In the genomic region with DNA sequence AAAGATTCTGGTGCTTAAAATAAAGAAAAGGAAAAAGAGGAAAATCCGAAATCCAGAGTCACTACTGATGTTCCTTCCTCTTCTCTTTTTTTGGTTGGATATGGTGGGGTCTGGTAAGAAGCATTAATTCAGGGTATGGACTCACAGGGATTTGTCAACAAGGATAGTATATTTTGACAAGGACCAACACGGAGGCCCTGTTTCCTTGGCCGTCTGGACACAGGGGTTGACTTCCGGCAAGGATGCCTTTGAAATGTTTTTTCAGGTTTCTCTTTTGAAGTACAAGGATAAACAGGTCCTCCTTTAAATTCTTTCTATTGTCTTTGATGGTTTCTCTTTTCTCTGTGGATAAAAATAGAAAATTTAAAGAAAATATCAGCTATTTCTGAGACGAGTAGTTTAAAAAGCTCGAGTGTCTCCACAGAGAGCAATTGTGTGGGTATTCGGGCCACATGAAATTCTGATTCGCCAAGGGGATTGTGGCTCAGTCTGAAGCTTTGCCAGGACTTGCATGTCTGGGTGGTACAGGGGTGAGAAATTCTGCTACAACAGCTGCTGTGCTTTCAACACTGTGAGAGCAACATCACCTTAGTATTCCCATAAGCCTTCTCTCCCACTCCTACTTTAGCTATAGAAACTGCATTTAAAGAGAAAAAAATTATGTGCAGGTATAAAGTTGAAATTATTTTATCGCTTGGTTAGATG, we compare ENCODE assay signal across 25 cellular contexts.
"Had no signal": no experiment of that assay in that cellular context is flagged by ENCODE, and none has a peak within 500 bp of the region (broad histone marks: within the 10 kb centered on the region; RNA-seq: fewer than 3 reads in every experiment).

No MANE protein-coding gene starts in this region.

- H3K4me3 Mint-ChIP-seq: activated CD4-positive, alpha-beta memory T cell treated with anti-CD3 and anti-CD28 coated beads, Interleukin-2, amount 10 ng/mL, durations not matched to agents 7 days and 5 days; activated CD4-positive, alpha-beta T cell treated with anti-CD3 and anti-CD28 coated beads, Interleukin-2, amount 10 ng/mL, durations not matched to agents 24 days and 14 days; activated CD8-positive, alpha-beta memory T cell treated with anti-CD3 and anti-CD28 coated beads, Interleukin-2, amount 10 ng/mL, durations not matched to agents 7 days and 5 days; mesothelial cell of epicardium; natural killer cell treated with Interleukin-12 subunit alpha and Interleukin-12 subunit beta and Interleukin-15 and Interleukin-18, amount 100 ng/mL, for 72 hours had no signal

- ATAC-seq: activated CD4-positive, CD25-positive, alpha-beta regulatory T cell treated with anti-CD3 and anti-CD28 coated beads, Interleukin-2, amount 50 U/mL, for 24 hours; activated CD8-positive, alpha-beta memory T cell treated with anti-CD3 and anti-CD28 coated beads, Interleukin-2, amount 10 ng/mL, durations not matched to agents 7 days and 5 days; activated naive CD4-positive, alpha-beta T cell treated with anti-CD3 and anti-CD28 coated beads, Interleukin-2, amount 50 U/mL, for 72 hours; left ventricle myocardium superior; natural killer cell treated with Interleukin-12 subunit alpha and Interleukin-12 subunit beta and Interleukin-15 and Interleukin-18, amount 100 ng/mL, for 72 hours; sciatic nerve had no signal

- H3K4me1 ChIP-seq: esophagus muscularis mucosa, spleen, testis, vagina had no signal

- DNase-seq: activated CD4-positive, alpha-beta memory T cell treated with anti-CD3 and anti-CD28 coated beads, Interleukin-2, amount 10 ng/mL, durations not matched to agents 7 days and 5 days; activated CD4-positive, alpha-beta T cell treated with anti-CD3 and anti-CD28 coated beads, Interleukin-2, amount 10 ng/mL, durations not matched to agents 24 days and 14 days; activated CD8-positive, alpha-beta memory T cell treated with anti-CD3 and anti-CD28 coated beads, Interleukin-2, amount 10 ng/mL, durations not matched to agents 7 days and 5 days; activated effector memory CD4-positive, alpha-beta T cell treated with anti-CD3 and anti-CD28 coated beads, Interleukin-2, amount 50 U/mL, for 16 hours; activated T-cell treated with anti-CD3 and anti-CD28 coated beads for 4 hours; aorta; central memory CD4-positive, alpha-beta T cell; effector memory CD4-positive, alpha-beta T cell; glutamatergic neuron; hippocampal formation; left ventricle myocardium superior; mammary epithelial cell; nucleus accumbens; spleen; stimulated activated CD4-positive, alpha-beta T cell treated with anti-CD3 and anti-CD28 coated beads, Interleukin-4, amount 100 ng/mL, for 1 hour; stimulated activated naive CD4-positive, alpha-beta T cell; testis; trophoblast cell had no signal

- H3K27ac Mint-ChIP-seq: activated CD4-positive, alpha-beta memory T cell treated with anti-CD3 and anti-CD28 coated beads, Interleukin-2, amount 10 ng/mL, durations not matched to agents 7 days and 5 days; activated CD4-positive, alpha-beta T cell treated with anti-CD3 and anti-CD28 coated beads, Interleukin-2, amount 10 ng/mL, durations not matched to agents 24 days and 14 days; activated CD8-positive, alpha-beta memory T cell treated with anti-CD3 and anti-CD28 coated beads, Interleukin-2, amount 10 ng/mL, durations not matched to agents 7 days and 5 days; activated naive CD4-positive, alpha-beta T cell treated with anti-CD3 and anti-CD28 coated beads, Interleukin-2, amount 50 U/mL, for 72 hours; mesothelial cell of epicardium; natural killer cell treated with Interleukin-12 subunit alpha and Interleukin-12 subunit beta and Interleukin-15 and Interleukin-18, amount 100 ng/mL, for 72 hours had no signal

- H3K36me3 ChIP-seq: esophagus muscularis mucosa, spleen, vagina had no signal

- H3K9me3 Mint-ChIP-seq: activated CD4-positive, alpha-beta memory T cell treated with anti-CD3 and anti-CD28 coated beads, Interleukin-2, amount 10 ng/mL, durations not matched to agents 7 days and 5 days had no signal

- H3K27me3 ChIP-seq: esophagus muscularis mucosa, testis, vagina had no signal

- H3K9me3 ChIP-seq: testis, vagina had no signal

- H3K36me3 Mint-ChIP-seq: activated CD8-positive, alpha-beta memory T cell treated with anti-CD3 and anti-CD28 coated beads, Interleukin-2, amount 10 ng/mL, durations not matched to agents 7 days and 5 days; activated naive CD4-positive, alpha-beta T cell treated with anti-CD3 and anti-CD28 coated beads, Interleukin-2, amount 50 U/mL, for 72 hours; natural killer cell treated with Interleukin-12 subunit alpha and Interleukin-12 subunit beta and Interleukin-15 and Interleukin-18, amount 100 ng/mL, for 72 hours had no signal

- H3K4me3 ChIP-seq: esophagus muscularis mucosa, spleen, testis, vagina had no signal

- H3K4me1 Mint-ChIP-seq: mesothelial cell of epicardium had no signal

- H3K27ac ChIP-seq: esophagus muscularis mucosa, spleen, testis, vagina had no signal
